In genomic region chr11:66267379-66268209, GRCh38 we compare ENCODE assay signal across 8 cellular contexts. TPM values are rescaled to one million over a fixed set of nuclear protein-coding genes. Genes with fewer than 3 reads are reported as not detected.
DNase-seq lines count a peak whose midpoint lies in the region; ATAC-seq and TF ChIP-seq lines count a peak whose summit lies in the region.

No MANE protein-coding gene starts in this region.

- peak; percentile 69 to 90 (median 85) for DNase-seq in CD8-positive, alpha-beta T cell
- DNase-seq in Panc1 (ENCODE audit: low read depth, low spot score) (peak; percentile 53), fibroblast of lung (ENCODE audit: low read depth in 2 of 2) (peak; percentile 83 to 88)
- DNase-seq in activated T-helper 1 cell treated with anti-CD3 and anti-CD28 coated beads, Interleukin-2, amount 50 U/mL, for 16 hours (ENCODE audit: low read depth in 1 of 2, low spot score in 1 of 2): peak; percentile 65 to 81
- peak; percentile 85 to 94 (median 88) for DNase-seq in naive thymus-derived CD8-positive, alpha-beta T cell

- H3K9me3 Mint-ChIP-seq in CD8-positive, alpha-beta T cell: no peaks in the 10 kb centered on the region
- peaks cover 0 to 2% (median 0%) of the 10 kb centered on the region in 9 donors for H3K9me3 Mint-ChIP-seq in naive thymus-derived CD8-positive, alpha-beta T cell
- no peaks in the 10 kb centered on the region for H3K9me3 Mint-ChIP-seq in stimulated activated memory B cell treated with anti-CD40 and anti-IgM and Interleukin-4, amounts not matched to agents 10 μg/mL and 1 μg/mL and 100 μg/mL, for 72 hours

- peak overlapping the region; percentile 73 for H2AFZ ChIP-seq in fibroblast of lung (ENCODE audit: low read length)

- ATAC-seq in CD8-positive, alpha-beta T cell: peak; percentile 66
- ATAC-seq in GM19395 (IDR thresholded peaks at IDR 0.05; ENCODE audit: unreplicated experiment): peak; percentile 44
- peak; percentile 10 for ATAC-seq in HG03575 (IDR thresholded peaks at IDR 0.05; ENCODE audit: extremely low read depth, insufficient number of reproducible peaks, low FRiP score, unreplicated experiment)
- peak; percentile 83 for ATAC-seq in Panc1
- peak; percentile 65 for ATAC-seq in naive thymus-derived CD8-positive, alpha-beta T cell
- ATAC-seq in stimulated activated memory B cell treated with anti-CD40 and anti-IgM and Interleukin-4, amounts not matched to agents 10 μg/mL and 1 μg/mL and 100 μg/mL, for 72 hours: peak; percentile 82

- peaks cover 42% of the 10 kb centered on the region for H3K4me1 Mint-ChIP-seq in CD8-positive, alpha-beta T cell (ENCODE audit: low read depth)
- peaks cover 21 to 46% (median 38%) of the 10 kb centered on the region in 4 donors for H3K4me1 Mint-ChIP-seq in naive thymus-derived CD8-positive, alpha-beta T cell
- H3K4me1 Mint-ChIP-seq in stimulated activated memory B cell treated with anti-CD40 and anti-IgM and Interleukin-4, amounts not matched to agents 10 μg/mL and 1 μg/mL and 100 μg/mL, for 72 hours: peaks cover 35% of the 10 kb centered on the region

- peaks cover 35% of the 10 kb centered on the region for H3K4me1 ChIP-seq in CD8-positive, alpha-beta T cell (ENCODE audit: insufficient read depth, low read length)
- peaks cover 12% of the 10 kb centered on the region for H3K4me1 ChIP-seq in Panc1 (ENCODE audit: control insufficient read depth, insufficient read depth, low read length)
- peaks cover 4% of the 10 kb centered on the region for H3K4me1 ChIP-seq in fibroblast of lung (ENCODE audit: control insufficient read depth, extremely low read depth, insufficient read depth, low read length)

- no TSS peak for BruUV-seq in Panc1 (replicated peaks; lab: Mats Ljungman, UMichigan)

- H3K36me3 ChIP-seq in CD8-positive, alpha-beta T cell (ENCODE audit: insufficient read depth, low read length): peaks cover 16% of the 10 kb centered on the region
- H3K36me3 ChIP-seq in Panc1 (ENCODE audit: control insufficient read depth, insufficient read depth, low read length): 0 out of 2 replicates have a peak, but pooled peaks cover 6% of the 10 kb centered on the region
- peaks cover 27% of the 10 kb centered on the region for H3K36me3 ChIP-seq in fibroblast of lung (ENCODE audit: control insufficient read depth, insufficient read depth, low read length)

- peak overlapping the region; percentile 85 for H3K4me2 ChIP-seq in fibroblast of lung (ENCODE audit: extremely low read depth, insufficient read depth, low read length)

- no peak for TF ChIP-seq CTCF in CD8-positive, alpha-beta T cell (IDR thresholded peaks at IDR 0.05)
- no peak for TF ChIP-seq CTCF in Panc1 (IDR thresholded peaks at IDR 0.05)
- no peak for TF ChIP-seq CTCF in fibroblast of lung (conservative IDR thresholded peaks at IDR 0.05 in 1 of 2, IDR thresholded peaks at IDR 0.05 in 1 of 2; ENCODE audit: low read depth in 1 of 2, low read length in 2 of 2)

- POLR2A ChIA-PET in CD8-positive, alpha-beta T cell (lab: Charles Lee): interaction anchor here (0.6 to 2.4 kb wide), 14 partner anchors 10 to 409 kb away, joined by 3 to 15 read pairs (median 4); partner anchors contain the start of genes CD248, CFL1, CNIH2 and YIF1A
- POLR2A ChIA-PET in Panc1 (lab: Charles Lee): no interaction called here
- POLR2A ChIA-PET in naive thymus-derived CD8-positive, alpha-beta T cell (lab: Charles Lee): interaction anchor here (0.5 to 6.7 kb wide), 16 partner anchors 15 to 1151 kb away, joined by 3 to 102 read pairs (median 6); partner anchors contain the start of genes BANF1, BRMS1, CCDC85B and CD248

- peak overlapping the region; percentile 97 for H3K4me3 Mint-ChIP-seq in CD8-positive, alpha-beta T cell
- H3K4me3 Mint-ChIP-seq in naive thymus-derived CD8-positive, alpha-beta T cell: peak overlapping the region; percentile 89 to 98 (median 94)
- peak overlapping the region; percentile 92 for H3K4me3 Mint-ChIP-seq in stimulated activated memory B cell treated with anti-CD40 and anti-IgM and Interleukin-4, amounts not matched to agents 10 μg/mL and 1 μg/mL and 100 μg/mL, for 72 hours

- H3K27ac ChIP-seq in CD8-positive, alpha-beta T cell (ENCODE audit: low read depth, low read length): peak overlapping the region; percentile 83
- H3K27ac ChIP-seq in Panc1 (ENCODE audit: low read length): peak overlapping the region; percentile 86
- peak overlapping the region; percentile 84 for H3K27ac ChIP-seq in fibroblast of lung (ENCODE audit: insufficient read depth, low read length)

- CTCF ChIA-PET in CD8-positive, alpha-beta T cell (lab: Charles Lee): interaction anchor here (0.6 to 2.8 kb wide), 8 partner anchors 13 to 199 kb away, joined by 3 to 10 read pairs (median 4); partner anchors contain the start of gene YIF1A
- CTCF ChIA-PET in Panc1 (lab: Charles Lee): interaction anchor here (0.6 kb wide), 1 partner anchor 1752 kb away, joined by 3 read pairs; no protein-coding TSS in a partner anchor

- in situ Hi-C loops in Panc1 (cut with HindIII; ENCODE audit: low pct_unique_long_range_greater_than_20kb, low sequenced_read_pairs): no loop called here

- H3K36me3 Mint-ChIP-seq in CD8-positive, alpha-beta T cell: peaks cover 50% of the 10 kb centered on the region
- H3K36me3 Mint-ChIP-seq in naive thymus-derived CD8-positive, alpha-beta T cell: peaks cover 3 to 38% (median 5%) of the 10 kb centered on the region in 3 donors
- peaks cover 43% of the 10 kb centered on the region for H3K36me3 Mint-ChIP-seq in stimulated activated memory B cell treated with anti-CD40 and anti-IgM and Interleukin-4, amounts not matched to agents 10 μg/mL and 1 μg/mL and 100 μg/mL, for 72 hours

- intact Hi-C loops in CD8-positive, alpha-beta T cell (cut with DNase I, micrococcal nuclease): loop anchor here (1.0 to 5.0 kb wide), 11 partner anchors 15 to 1255 kb away; partner anchors contain the start of genes CD248 (in 2 of the 2), MAP3K11 (in 2 of the 2), PCNX3 (in 2 of the 2) and SF3B2 (in 2 of the 2)
- intact Hi-C loops in Panc1 (cut with micrococcal nuclease; ENCODE audit: unreplicated experiment): no loop called here

- H3K9ac ChIP-seq in fibroblast of lung (ENCODE audit: insufficient read depth, low read length): peak overlapping the region; percentile 97

- H3K27ac Mint-ChIP-seq in CD8-positive, alpha-beta T cell: peak overlapping the region; percentile 97
- H3K27ac Mint-ChIP-seq in naive thymus-derived CD8-positive, alpha-beta T cell: peak overlapping the region; percentile 95 to 100 (median 99)
- peak overlapping the region; percentile 90 for H3K27ac Mint-ChIP-seq in stimulated activated memory B cell treated with anti-CD40 and anti-IgM and Interleukin-4, amounts not matched to agents 10 μg/mL and 1 μg/mL and 100 μg/mL, for 72 hours

- peak overlapping the region; percentile 97 for H3K4me3 ChIP-seq in CD8-positive, alpha-beta T cell (ENCODE audit: low read depth, low read length)
- peak overlapping the region; percentile 88 to 90 for H3K4me3 ChIP-seq in Panc1 (ENCODE audit: low read depth in 2 of 2, low read length in 2 of 2)
- H3K4me3 ChIP-seq in fibroblast of lung (replicated peaks in 1 of 4; ENCODE audit: control extremely low read depth in 1 of 4, insufficient read depth in 1 of 4, low read depth in 3 of 4, low read length in 4 of 4): peak overlapping the region; percentile 42 to 100 (median 90)

- peaks cover 30% of the 10 kb centered on the region for H3K79me2 ChIP-seq in fibroblast of lung (ENCODE audit: control insufficient read depth, insufficient read depth, low read length)

- H3K27me3 Mint-ChIP-seq in CD8-positive, alpha-beta T cell (ENCODE audit: low read depth): no peaks in the 10 kb centered on the region
- peaks cover 0 to 2% (median 0%) of the 10 kb centered on the region in 5 donors for H3K27me3 Mint-ChIP-seq in naive thymus-derived CD8-positive, alpha-beta T cell
- no peaks in the 10 kb centered on the region for H3K27me3 Mint-ChIP-seq in stimulated activated memory B cell treated with anti-CD40 and anti-IgM and Interleukin-4, amounts not matched to agents 10 μg/mL and 1 μg/mL and 100 μg/mL, for 72 hours

- H3K27me3 ChIP-seq in CD8-positive, alpha-beta T cell (ENCODE audit: insufficient read depth, low read length): no peaks in the 10 kb centered on the region
- no peaks in the 10 kb centered on the region for H3K27me3 ChIP-seq in Panc1 (ENCODE audit: control insufficient read depth, insufficient read depth, low read length)
- H3K27me3 ChIP-seq in fibroblast of lung (ENCODE audit: control insufficient read depth, insufficient read depth, low read length): no peaks in the 10 kb centered on the region

- no peaks in the 10 kb centered on the region for H3K9me3 ChIP-seq in CD8-positive, alpha-beta T cell (ENCODE audit: low read length)
- H3K9me3 ChIP-seq in Panc1 (ENCODE audit: control insufficient read depth, insufficient read depth, low read depth, low read length) (no peaks in the 10 kb centered on the region), fibroblast of lung (ENCODE audit: control insufficient read depth, insufficient read depth, low read depth, low read length) (no peaks in the 10 kb centered on the region)

- H4K20me1 ChIP-seq in fibroblast of lung (ENCODE audit: control insufficient read depth, extremely low read depth, insufficient read depth, low read length): no peaks in the 10 kb centered on the region

RNA-seq across cellular contexts. Expression of gene RAB1B, which starts 0.8 kb away (rescaled TPM):
- 10 to 100 TPM; 34.4 to 36.3 TPM for total RNA-seq in CD8-positive, alpha-beta T cell
- total RNA-seq in Panc1 (2021; ENCODE audit: unreplicated experiment) (256 TPM), fibroblast of lung (43.7 and 63.6 TPM in 2 replicates)
- polyA plus RNA-seq in Panc1 (2012; ENCODE audit: insufficient read length): 356 TPM
- 140 and 221 TPM in 2 replicates for polyA plus RNA-seq in fibroblast of lung
- polyA plus RNA-seq in fibroblast of lung (2012): 174 and 255 TPM in 2 replicates
- 370 and 488 TPM in 2 replicates for polyA minus RNA-seq in fibroblast of lung (ENCODE audit: low replicate concordance)
- total RNA-seq in naive thymus-derived CD8-positive, alpha-beta T cell: 10 to 100 TPM; 68.4 to 69.2 TPM
- polyA plus RNA-seq in naive thymus-derived CD8-positive, alpha-beta T cell: 10 to 100 TPM; 13.1 to 16.1 (median 14.0) TPM

RNA-seq across cellular contexts. Expression of gene KLC2, which starts 10.1 kb away (rescaled TPM):
- total RNA-seq in CD8-positive, alpha-beta T cell: 10 to 100 TPM; 29.6 to 35.4 TPM
- 85.1 TPM for total RNA-seq in Panc1 (2021; ENCODE audit: unreplicated experiment)
- 98.8 TPM for polyA plus RNA-seq in Panc1 (2012; ENCODE audit: insufficient read length)
- 17.3 and 17.5 TPM in 2 replicates for total RNA-seq in fibroblast of lung
- 7.4 and 10.1 TPM in 2 replicates for polyA plus RNA-seq in fibroblast of lung
- 13.0 and 25.2 TPM in 2 replicates for polyA plus RNA-seq in fibroblast of lung (2012)
- 25.7 and 57.5 TPM in 2 replicates for polyA minus RNA-seq in fibroblast of lung (ENCODE audit: low replicate concordance)
- 10 to 100 TPM; 35.7 to 38.4 TPM for total RNA-seq in naive thymus-derived CD8-positive, alpha-beta T cell
- 1 to 10 TPM; 3.7 to 8.1 (median 6.1) TPM for polyA plus RNA-seq in naive thymus-derived CD8-positive, alpha-beta T cell

RNA-seq across cellular contexts. Expression of gene CNIH2, which starts 10.4 kb away (rescaled TPM):
- total RNA-seq in CD8-positive, alpha-beta T cell: 1 to 10 TPM; 4.9 to 5.7 TPM
- total RNA-seq in Panc1 (2021; ENCODE audit: unreplicated experiment) (9.3 TPM), fibroblast of lung (0.17 TPM in 1 of 2 replicates, not detected in the other)
- 15.1 TPM for polyA plus RNA-seq in Panc1 (2012; ENCODE audit: insufficient read length)
- polyA plus RNA-seq in fibroblast of lung: 0.57 and 1.4 TPM in 2 replicates
- polyA plus RNA-seq in fibroblast of lung (2012): 0.50 and 1.7 TPM in 2 replicates
- not detected in 2 replicates for polyA minus RNA-seq in fibroblast of lung (ENCODE audit: low replicate concordance)
- 1 to 10 TPM; 1.1 to 2.8 TPM for total RNA-seq in naive thymus-derived CD8-positive, alpha-beta T cell
- not detected for polyA plus RNA-seq in naive thymus-derived CD8-positive, alpha-beta T cell

RNA-seq across cellular contexts. Expression of gene YIF1A, which starts 21.3 kb away (rescaled TPM):
- 10 to 100 TPM; 16.8 to 17.1 TPM for total RNA-seq in CD8-positive, alpha-beta T cell
- total RNA-seq in Panc1 (2021; ENCODE audit: unreplicated experiment): 196 TPM
- polyA plus RNA-seq in Panc1 (2012; ENCODE audit: insufficient read length): 274 TPM
- 134 and 167 TPM in 2 replicates for total RNA-seq in fibroblast of lung
- 160 and 161 TPM in 2 replicates for polyA plus RNA-seq in fibroblast of lung
- 163 and 164 TPM in 2 replicates for polyA plus RNA-seq in fibroblast of lung (2012)
- polyA minus RNA-seq in fibroblast of lung (ENCODE audit: low replicate concordance): 269 and 272 TPM in 2 replicates
- total RNA-seq in naive thymus-derived CD8-positive, alpha-beta T cell: 10 to 100 TPM; 26.9 to 36.8 TPM
- polyA plus RNA-seq in naive thymus-derived CD8-positive, alpha-beta T cell: 10 to 100 TPM; 49.1 to 59.9 (median 53.9) TPM

RNA-seq across cellular contexts. Expression of gene TMEM151A, which starts 24.1 kb away (rescaled TPM):
- total RNA-seq in CD8-positive, alpha-beta T cell: under 1 TPM; 0.19 to 0.31 TPM
- total RNA-seq in Panc1 (2021; ENCODE audit: unreplicated experiment) (11.0 TPM), fibroblast of lung (under 0.01 TPM in 2 replicates)
- 16.8 TPM for polyA plus RNA-seq in Panc1 (2012; ENCODE audit: insufficient read length)
- not detected in 2 replicates for polyA plus RNA-seq in fibroblast of lung
- polyA plus RNA-seq in fibroblast of lung (2012): 0.07 TPM in 1 of 2 replicates, not detected in the other
- polyA minus RNA-seq in fibroblast of lung (ENCODE audit: low replicate concordance): not detected in 2 replicates
- under 1 TPM in 1 of 2 experiments, not detected in 1; 0.13 TPM for total RNA-seq in naive thymus-derived CD8-positive, alpha-beta T cell
- polyA plus RNA-seq in naive thymus-derived CD8-positive, alpha-beta T cell: not detected

Comparison
In these comparisons a context has a peak if more than half of its experiments do, and no peak if none do; other contexts are left out.
1. Peak in every context shown above with its lines: DNase-seq, ATAC-seq, H3K4me3 ChIP-seq and H3K27ac ChIP-seq.
2. ATAC-seq: peak in every context shown above with its lines; median percentile 83 in Panc1; 82 in stimulated activated memory B cell treated with anti-CD40 and anti-IgM and Interleukin-4, amounts not matched to agents 10 μg/mL and 1 μg/mL and 100 μg/mL, for 72 hours; 66 in CD8-positive, alpha-beta T cell; 65 in naive thymus-derived CD8-positive, alpha-beta T cell; 44 in GM19395; 10 in HG03575.